ENCODE assay signal across 1 cellular context in the genomic region with DNA sequence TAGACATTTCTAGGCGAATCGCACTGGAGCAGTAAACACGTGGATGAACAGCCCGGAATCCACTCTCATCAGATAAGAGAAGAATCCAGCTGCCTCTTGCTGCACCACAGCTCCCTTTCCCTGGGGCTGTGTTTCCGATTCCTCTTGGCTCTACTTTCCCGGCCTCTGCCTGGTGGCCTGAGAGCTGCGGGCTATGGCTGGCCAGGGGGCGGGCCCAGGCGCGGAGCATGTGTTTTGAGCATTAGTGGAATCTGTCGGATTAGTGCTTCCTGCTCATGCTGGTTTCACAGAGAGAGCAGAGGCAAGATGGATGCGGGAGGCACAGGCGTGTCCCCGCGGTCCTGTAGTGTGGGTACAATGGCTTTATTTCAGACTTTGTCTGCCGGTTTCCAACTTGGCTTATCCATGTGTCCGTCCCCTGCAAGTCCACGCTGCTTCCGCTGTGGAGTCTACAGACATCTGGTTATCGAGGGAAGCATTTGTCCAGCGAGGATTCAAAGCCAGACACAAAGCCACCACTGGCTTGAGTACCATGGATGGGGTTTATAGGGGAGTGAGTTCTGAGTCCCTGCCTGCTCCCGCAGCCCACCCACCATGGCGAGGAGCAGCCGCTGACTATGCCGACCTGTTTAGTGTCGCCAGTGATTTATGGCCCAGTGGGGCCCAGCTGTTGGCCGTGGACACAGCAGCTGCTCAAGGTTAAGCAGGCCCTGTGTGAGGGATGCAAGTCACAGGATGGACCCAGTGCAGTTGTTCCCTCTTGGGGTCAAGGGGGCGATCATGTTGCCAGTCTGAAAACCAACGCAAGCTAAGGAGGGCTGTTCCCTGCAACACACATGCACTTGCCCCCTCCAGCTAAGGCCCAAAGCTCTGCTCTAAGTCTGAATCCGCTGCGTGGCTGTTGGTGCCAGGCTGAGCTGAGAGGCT.
TF ChIP-seq lines count a peak whose summit lies in the region.

No MANE protein-coding gene starts in this region.

TF ChIP-seq in HepG2, 621 proteins besides CTCF, POLR2A, EP300 and RAD21 (continued from another document and continues in another):
- TF ChIP-seq, protein P1, sequence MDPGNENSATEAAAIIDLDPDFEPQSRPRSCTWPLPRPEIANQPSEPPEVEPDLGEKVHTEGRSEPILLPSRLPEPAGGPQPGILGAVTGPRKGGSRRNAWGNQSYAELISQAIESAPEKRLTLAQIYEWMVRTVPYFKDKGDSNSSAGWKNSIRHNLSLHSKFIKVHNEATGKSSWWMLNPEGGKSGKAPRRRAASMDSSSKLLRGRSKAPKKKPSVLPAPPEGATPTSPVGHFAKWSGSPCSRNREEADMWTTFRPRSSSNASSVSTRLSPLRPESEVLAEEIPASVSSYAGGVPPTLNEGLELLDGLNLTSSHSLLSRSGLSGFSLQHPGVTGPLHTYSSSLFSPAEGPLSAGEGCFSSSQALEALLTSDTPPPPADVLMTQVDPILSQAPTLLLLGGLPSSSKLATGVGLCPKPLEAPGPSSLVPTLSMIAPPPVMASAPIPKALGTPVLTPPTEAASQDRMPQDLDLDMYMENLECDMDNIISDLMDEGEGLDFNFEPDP (CRISPR knock-in tag; conservative IDR thresholded peaks at IDR 0.05): no peak
- TF ChIP-seq, protein P2, sequence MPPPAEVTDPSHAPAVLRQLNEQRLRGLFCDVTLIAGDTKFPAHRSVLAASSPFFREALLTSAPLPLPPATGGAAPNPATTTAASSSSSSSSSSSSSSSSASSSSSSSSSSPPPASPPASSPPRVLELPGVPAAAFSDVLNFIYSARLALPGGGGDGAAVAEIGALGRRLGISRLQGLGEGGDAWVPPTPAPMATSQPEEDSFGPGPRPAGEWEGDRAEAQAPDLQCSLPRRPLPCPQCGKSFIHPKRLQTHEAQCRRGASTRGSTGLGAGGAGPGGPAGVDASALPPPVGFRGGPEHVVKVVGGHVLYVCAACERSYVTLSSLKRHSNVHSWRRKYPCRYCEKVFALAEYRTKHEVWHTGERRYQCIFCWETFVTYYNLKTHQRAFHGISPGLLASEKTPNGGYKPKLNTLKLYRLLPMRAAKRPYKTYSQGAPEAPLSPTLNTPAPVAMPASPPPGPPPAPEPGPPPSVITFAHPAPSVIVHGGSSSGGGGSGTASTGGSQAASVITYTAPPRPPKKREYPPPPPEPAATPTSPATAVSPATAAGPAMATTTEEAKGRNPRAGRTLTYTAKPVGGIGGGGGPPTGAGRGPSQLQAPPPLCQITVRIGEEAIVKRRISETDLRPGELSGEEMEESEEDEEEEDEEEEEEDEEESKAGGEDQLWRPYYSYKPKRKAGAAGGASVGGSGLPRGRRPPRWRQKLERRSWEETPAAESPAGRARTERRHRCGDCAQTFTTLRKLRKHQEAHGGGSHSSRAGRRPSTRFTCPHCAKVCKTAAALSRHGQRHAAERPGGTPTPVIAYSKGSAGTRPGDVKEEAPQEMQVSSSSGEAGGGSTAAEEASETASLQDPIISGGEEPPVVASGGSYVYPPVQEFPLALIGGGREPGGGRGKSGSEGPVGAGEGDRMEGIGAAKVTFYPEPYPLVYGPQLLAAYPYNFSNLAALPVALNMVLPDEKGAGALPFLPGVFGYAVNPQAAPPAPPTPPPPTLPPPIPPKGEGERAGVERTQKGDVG (CRISPR knock-in tag; IDR thresholded peaks at IDR 0.05; ENCODE audit: borderline replicate concordance): peak; percentile 66; the same call in 1 of the 2 replicates
- TF ChIP-seq GATA4 (IDR thresholded peaks at IDR 0.05; ENCODE audit: borderline replicate concordance, low read depth) (no peak), MAX (IDR thresholded peaks at IDR 0.05) (peak; percentile 65; the same call in 1 of the 2 replicates), ZNF788 (CRISPR knock-in tag; IDR thresholded peaks at IDR 0.05; ENCODE audit: borderline replicate concordance) (peak; percentile 33; the same call in 1 of the 2 replicates), NCOA2 (CRISPR knock-in tag; IDR thresholded peaks at IDR 0.05) (0 out of 2 replicates have a peak, but pooled peaks have one; percentile 10), BCL3 (CRISPR knock-in tag; IDR thresholded peaks at IDR 0.05) (peak; percentile 62; the same call in 1 of the 2 replicates), TFE3 (CRISPR knock-in tag; IDR thresholded peaks at IDR 0.05) (0 out of 2 replicates have a peak, but pooled peaks have one; percentile 19), CCDC6 (CRISPR knock-in tag; IDR thresholded peaks at IDR 0.05) (0 out of 2 replicates have a peak, but pooled peaks have one; percentile 70), ZNF230 (CRISPR knock-in tag; IDR thresholded peaks at IDR 0.05) (peak; percentile 61), ZSCAN25 (CRISPR knock-in tag; IDR thresholded peaks at IDR 0.05) (peak; percentile 13; the same call in 1 of the 2 replicates), KLF11 (CRISPR knock-in tag; IDR thresholded peaks at IDR 0.05) (no peak), PBX2 (CRISPR knock-in tag; IDR thresholded peaks at IDR 0.05) (no peak), CERS6 (CRISPR knock-in tag; IDR thresholded peaks at IDR 0.05) (no peak), ZNF710 (CRISPR knock-in tag; IDR thresholded peaks at IDR 0.05; ENCODE audit: borderline replicate concordance) (0 out of 2 replicates have a peak, but pooled peaks have one; percentile 49), SRY (CRISPR knock-in tag; IDR thresholded peaks at IDR 0.05) (peak; percentile 19; the same call in 1 of the 2 replicates), FIP1L1 (IDR thresholded peaks at IDR 0.05; ENCODE audit: borderline replicate concordance, insufficient read depth, low read depth, low read length) (no peak), ZNF331 (CRISPR knock-in tag; IDR thresholded peaks at IDR 0.05) (peak; percentile 24; the same call in 1 of the 2 replicates)
- TF ChIP-seq, protein P3, sequence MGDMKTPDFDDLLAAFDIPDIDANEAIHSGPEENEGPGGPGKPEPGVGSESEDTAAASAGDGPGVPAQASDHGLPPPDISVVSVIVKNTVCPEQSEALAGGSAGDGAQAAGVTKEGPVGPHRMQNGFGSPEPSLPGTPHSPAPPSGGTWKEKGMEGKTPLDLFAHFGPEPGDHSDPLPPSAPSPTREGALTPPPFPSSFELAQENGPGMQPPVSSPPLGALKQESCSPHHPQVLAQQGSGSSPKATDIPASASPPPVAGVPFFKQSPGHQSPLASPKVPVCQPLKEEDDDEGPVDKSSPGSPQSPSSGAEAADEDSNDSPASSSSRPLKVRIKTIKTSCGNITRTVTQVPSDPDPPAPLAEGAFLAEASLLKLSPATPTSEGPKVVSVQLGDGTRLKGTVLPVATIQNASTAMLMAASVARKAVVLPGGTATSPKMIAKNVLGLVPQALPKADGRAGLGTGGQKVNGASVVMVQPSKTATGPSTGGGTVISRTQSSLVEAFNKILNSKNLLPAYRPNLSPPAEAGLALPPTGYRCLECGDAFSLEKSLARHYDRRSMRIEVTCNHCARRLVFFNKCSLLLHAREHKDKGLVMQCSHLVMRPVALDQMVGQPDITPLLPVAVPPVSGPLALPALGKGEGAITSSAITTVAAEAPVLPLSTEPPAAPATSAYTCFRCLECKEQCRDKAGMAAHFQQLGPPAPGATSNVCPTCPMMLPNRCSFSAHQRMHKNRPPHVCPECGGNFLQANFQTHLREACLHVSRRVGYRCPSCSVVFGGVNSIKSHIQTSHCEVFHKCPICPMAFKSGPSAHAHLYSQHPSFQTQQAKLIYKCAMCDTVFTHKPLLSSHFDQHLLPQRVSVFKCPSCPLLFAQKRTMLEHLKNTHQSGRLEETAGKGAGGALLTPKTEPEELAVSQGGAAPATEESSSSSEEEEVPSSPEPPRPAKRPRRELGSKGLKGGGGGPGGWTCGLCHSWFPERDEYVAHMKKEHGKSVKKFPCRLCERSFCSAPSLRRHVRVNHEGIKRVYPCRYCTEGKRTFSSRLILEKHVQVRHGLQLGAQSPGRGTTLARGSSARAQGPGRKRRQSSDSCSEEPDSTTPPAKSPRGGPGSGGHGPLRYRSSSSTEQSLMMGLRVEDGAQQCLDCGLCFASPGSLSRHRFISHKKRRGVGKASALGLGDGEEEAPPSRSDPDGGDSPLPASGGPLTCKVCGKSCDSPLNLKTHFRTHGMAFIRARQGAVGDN (CRISPR knock-in tag; IDR thresholded peaks at IDR 0.05): peak; percentile 96
- TF ChIP-seq, protein P4, sequence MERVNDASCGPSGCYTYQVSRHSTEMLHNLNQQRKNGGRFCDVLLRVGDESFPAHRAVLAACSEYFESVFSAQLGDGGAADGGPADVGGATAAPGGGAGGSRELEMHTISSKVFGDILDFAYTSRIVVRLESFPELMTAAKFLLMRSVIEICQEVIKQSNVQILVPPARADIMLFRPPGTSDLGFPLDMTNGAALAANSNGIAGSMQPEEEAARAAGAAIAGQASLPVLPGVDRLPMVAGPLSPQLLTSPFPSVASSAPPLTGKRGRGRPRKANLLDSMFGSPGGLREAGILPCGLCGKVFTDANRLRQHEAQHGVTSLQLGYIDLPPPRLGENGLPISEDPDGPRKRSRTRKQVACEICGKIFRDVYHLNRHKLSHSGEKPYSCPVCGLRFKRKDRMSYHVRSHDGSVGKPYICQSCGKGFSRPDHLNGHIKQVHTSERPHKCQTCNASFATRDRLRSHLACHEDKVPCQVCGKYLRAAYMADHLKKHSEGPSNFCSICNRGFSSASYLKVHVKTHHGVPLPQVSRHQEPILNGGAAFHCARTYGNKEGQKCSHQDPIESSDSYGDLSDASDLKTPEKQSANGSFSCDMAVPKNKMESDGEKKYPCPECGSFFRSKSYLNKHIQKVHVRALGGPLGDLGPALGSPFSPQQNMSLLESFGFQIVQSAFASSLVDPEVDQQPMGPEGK (CRISPR knock-in tag; IDR thresholded peaks at IDR 0.05): 0 out of 2 replicates have a peak, but pooled peaks have one; percentile 9
- TF ChIP-seq, protein P5, sequence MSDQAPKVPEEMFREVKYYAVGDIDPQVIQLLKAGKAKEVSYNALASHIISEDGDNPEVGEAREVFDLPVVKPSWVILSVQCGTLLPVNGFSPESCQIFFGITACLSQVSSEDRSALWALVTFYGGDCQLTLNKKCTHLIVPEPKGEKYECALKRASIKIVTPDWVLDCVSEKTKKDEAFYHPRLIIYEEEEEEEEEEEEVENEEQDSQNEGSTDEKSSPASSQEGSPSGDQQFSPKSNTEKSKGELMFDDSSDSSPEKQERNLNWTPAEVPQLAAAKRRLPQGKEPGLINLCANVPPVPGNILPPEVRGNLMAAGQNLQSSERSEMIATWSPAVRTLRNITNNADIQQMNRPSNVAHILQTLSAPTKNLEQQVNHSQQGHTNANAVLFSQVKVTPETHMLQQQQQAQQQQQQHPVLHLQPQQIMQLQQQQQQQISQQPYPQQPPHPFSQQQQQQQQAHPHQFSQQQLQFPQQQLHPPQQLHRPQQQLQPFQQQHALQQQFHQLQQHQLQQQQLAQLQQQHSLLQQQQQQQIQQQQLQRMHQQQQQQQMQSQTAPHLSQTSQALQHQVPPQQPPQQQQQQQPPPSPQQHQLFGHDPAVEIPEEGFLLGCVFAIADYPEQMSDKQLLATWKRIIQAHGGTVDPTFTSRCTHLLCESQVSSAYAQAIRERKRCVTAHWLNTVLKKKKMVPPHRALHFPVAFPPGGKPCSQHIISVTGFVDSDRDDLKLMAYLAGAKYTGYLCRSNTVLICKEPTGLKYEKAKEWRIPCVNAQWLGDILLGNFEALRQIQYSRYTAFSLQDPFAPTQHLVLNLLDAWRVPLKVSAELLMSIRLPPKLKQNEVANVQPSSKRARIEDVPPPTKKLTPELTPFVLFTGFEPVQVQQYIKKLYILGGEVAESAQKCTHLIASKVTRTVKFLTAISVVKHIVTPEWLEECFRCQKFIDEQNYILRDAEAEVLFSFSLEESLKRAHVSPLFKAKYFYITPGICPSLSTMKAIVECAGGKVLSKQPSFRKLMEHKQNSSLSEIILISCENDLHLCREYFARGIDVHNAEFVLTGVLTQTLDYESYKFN (CRISPR knock-in tag; conservative IDR thresholded peaks at IDR 0.05): 0 out of 2 replicates have a peak, but pooled peaks have one; percentile 15
